ENCODE assay signal across 30 cellular contexts in genomic region chr22:42814616-42815015, GRCh38.
"Had no signal": no experiment of that assay in that cellular context is flagged by ENCODE, and none has a peak within 500 bp of the region (broad histone marks: within the 10 kb centered on the region; RNA-seq: fewer than 3 reads in every experiment).

No MANE protein-coding gene starts in this region.

- H3K4me3 ChIP-seq: coronary artery, mucosa of descending colon, ovary, sigmoid colon, tibial nerve had no signal

- H3K9me3 Mint-ChIP-seq: activated naive CD4-positive, alpha-beta T cell treated with anti-CD3 and anti-CD28 coated beads, Interleukin-2, amount 10 ng/mL, durations not matched to agents 7 days and 5 days; activated naive CD8-positive, alpha-beta T cell treated with anti-CD3 and anti-CD28 coated beads, Interleukin-2, amount 10 ng/mL, durations not matched to agents 7 days and 5 days; endodermal cell; immature natural killer cell; nephron progenitor cell; stimulated activated memory B cell treated with anti-CD40 and anti-IgM and Interleukin-4, amounts not matched to agents 10 μg/mL and 1 μg/mL and 100 μg/mL, for 72 hours; stimulated activated naive CD8-positive, alpha-beta T cell treated with anti-CD3 and anti-CD28 coated beads, Interleukin-15, amount 100 ng/mL, for 72 hours; T-helper 2 cell treated with Interferon-gamma antibody and Interleukin-4, amounts not matched to agents 5 μg/mL and 100 μg/mL, for 36 hours had no signal

- H3K4me1 Mint-ChIP-seq: activated naive CD4-positive, alpha-beta T cell treated with anti-CD3 and anti-CD28 coated beads, Interleukin-2, amount 10 ng/mL, durations not matched to agents 7 days and 5 days; activated naive CD8-positive, alpha-beta T cell treated with anti-CD3 and anti-CD28 coated beads, Interleukin-2, amount 10 ng/mL, durations not matched to agents 7 days and 5 days; endodermal cell; immature natural killer cell; stimulated activated memory B cell treated with anti-CD40 and anti-IgM and Interleukin-4, amounts not matched to agents 10 μg/mL and 1 μg/mL and 100 μg/mL, for 72 hours; stimulated activated naive CD8-positive, alpha-beta T cell treated with anti-CD3 and anti-CD28 coated beads, Interleukin-15, amount 100 ng/mL, for 72 hours had no signal

- H3K9me3 ChIP-seq: mucosa of descending colon, neutrophil, ovary, sigmoid colon, tibial nerve had no signal

- H3K27ac ChIP-seq: brain microvascular endothelial cell, coronary artery, neutrophil, ovary, sigmoid colon had no signal

- H3K4me3 Mint-ChIP-seq: activated naive CD4-positive, alpha-beta T cell treated with anti-CD3 and anti-CD28 coated beads, Interleukin-2, amount 10 ng/mL, durations not matched to agents 7 days and 5 days; activated naive CD8-positive, alpha-beta T cell treated with anti-CD3 and anti-CD28 coated beads, Interleukin-2, amount 10 ng/mL, durations not matched to agents 7 days and 5 days; endodermal cell; immature natural killer cell; nephron progenitor cell; stimulated activated memory B cell treated with anti-CD40 and anti-IgM and Interleukin-4, amounts not matched to agents 10 μg/mL and 1 μg/mL and 100 μg/mL, for 72 hours; stimulated activated naive CD8-positive, alpha-beta T cell treated with anti-CD3 and anti-CD28 coated beads, Interleukin-15, amount 100 ng/mL, for 72 hours; T-helper 2 cell treated with Interferon-gamma antibody and Interleukin-4, amounts not matched to agents 5 μg/mL and 100 μg/mL, for 36 hours had no signal

- H3K27ac Mint-ChIP-seq: activated naive CD4-positive, alpha-beta T cell treated with anti-CD3 and anti-CD28 coated beads, Interleukin-2, amount 10 ng/mL, durations not matched to agents 7 days and 5 days; activated naive CD8-positive, alpha-beta T cell treated with anti-CD3 and anti-CD28 coated beads, Interleukin-2, amount 10 ng/mL, durations not matched to agents 7 days and 5 days; endodermal cell; nephron progenitor cell; progenitor cell of endocrine pancreas; stimulated activated memory B cell treated with anti-CD40 and anti-IgM and Interleukin-4, amounts not matched to agents 10 μg/mL and 1 μg/mL and 100 μg/mL, for 72 hours; stimulated activated naive CD8-positive, alpha-beta T cell treated with anti-CD3 and anti-CD28 coated beads, Interleukin-15, amount 100 ng/mL, for 72 hours; T-helper 2 cell treated with Interferon-gamma antibody and Interleukin-4, amounts not matched to agents 5 μg/mL and 100 μg/mL, for 36 hours had no signal

- H3K27me3 Mint-ChIP-seq: activated naive CD4-positive, alpha-beta T cell treated with anti-CD3 and anti-CD28 coated beads, Interleukin-2, amount 10 ng/mL, durations not matched to agents 7 days and 5 days; activated naive CD8-positive, alpha-beta T cell treated with anti-CD3 and anti-CD28 coated beads, Interleukin-2, amount 10 ng/mL, durations not matched to agents 7 days and 5 days; progenitor cell of endocrine pancreas; stimulated activated memory B cell treated with anti-CD40 and anti-IgM and Interleukin-4, amounts not matched to agents 10 μg/mL and 1 μg/mL and 100 μg/mL, for 72 hours; stimulated activated naive CD8-positive, alpha-beta T cell treated with anti-CD3 and anti-CD28 coated beads, Interleukin-15, amount 100 ng/mL, for 72 hours had no signal

- DNase-seq: activated CD4-positive, alpha-beta T cell treated with anti-CD3 and anti-CD28 coated beads for 48 hours; activated CD4-positive, alpha-beta T cell treated with anti-CD3 and anti-CD28 coated beads, Interleukin-2, amount 50 U/mL, for 48 hours; activated CD8-positive, alpha-beta memory T cell treated with anti-CD3 and anti-CD28 coated beads for 24 hours; activated gamma-delta T cell; activated naive CD4-positive, alpha-beta T cell treated with anti-CD3 and anti-CD28 coated beads, Interleukin-2, amount 10 ng/mL, durations not matched to agents 7 days and 5 days; activated naive CD8-positive, alpha-beta T cell treated with anti-CD3 and anti-CD28 coated beads, Interleukin-2, amount 10 ng/mL, durations not matched to agents 7 days and 5 days; brain microvascular endothelial cell; endodermal cell; foreskin fibroblast; head of caudate nucleus; hypothalamus; immature natural killer cell; kidney; mesendoderm; nephron progenitor cell; ovary; retina; sigmoid colon; stimulated activated CD4-positive, alpha-beta T cell treated with anti-CD3 and anti-CD28 coated beads, Interleukin-4, amount 100 ng/mL, for 4 hours; stimulated activated CD8-positive, alpha-beta memory T cell treated with anti-CD3 and anti-CD28 coated beads, Interleukin-4, amount 100 ng/mL, for 48 hours; stimulated activated naive CD8-positive, alpha-beta T cell treated with anti-CD3 and anti-CD28 coated beads, Interleukin-15, amount 100 ng/mL, for 72 hours; T-helper 1 cell had no signal

- ATAC-seq: esophagus mucosa; mucosa of descending colon; stimulated activated memory B cell treated with anti-CD40 and anti-IgM and Interleukin-4, amounts not matched to agents 10 μg/mL and 1 μg/mL and 100 μg/mL, for 72 hours; stimulated activated naive CD8-positive, alpha-beta T cell treated with anti-CD3 and anti-CD28 coated beads, Interleukin-15, amount 100 ng/mL, for 72 hours had no signal

- H3K27me3 ChIP-seq: brain microvascular endothelial cell, neutrophil, ovary, sigmoid colon, tibial nerve had no signal

- H3K36me3 ChIP-seq: ovary had no signal
